16 cellular contexts compared by ENCODE assay signal in the genomic region with DNA sequence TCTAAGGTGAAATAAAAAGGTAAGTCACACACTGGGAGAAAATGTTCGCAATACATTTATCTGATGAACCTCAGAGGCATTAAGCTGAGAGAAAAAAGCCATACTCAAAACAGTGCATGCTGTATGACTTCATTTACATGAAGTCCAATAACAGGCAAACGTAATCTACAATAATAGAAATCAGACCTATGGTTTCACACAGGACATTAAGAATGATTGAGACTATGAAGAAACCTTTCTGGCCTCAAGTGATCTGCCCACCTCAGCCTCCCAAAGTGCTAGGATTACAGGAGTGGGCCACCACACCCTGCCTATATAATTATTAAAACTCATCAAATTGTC. TPM values are rescaled to one million over a fixed set of nuclear protein-coding genes. Genes with fewer than 3 reads are reported as not detected.
DNase-seq lines count a peak whose midpoint lies in the region; ATAC-seq and TF ChIP-seq lines count a peak whose summit lies in the region.
"Had no signal": no experiment of that assay in that cellular context is flagged by ENCODE, and none has a peak within 500 bp of the region (broad histone marks: within the 10 kb centered on the region; RNA-seq: fewer than 3 reads in every experiment).

No MANE protein-coding gene starts in this region.

- no peak overlapping the region for H3K27ac Mint-ChIP-seq in GM23338
- peak overlapping the region; percentile 77 for H3K27ac Mint-ChIP-seq in stimulated activated memory B cell treated with anti-CD40 and anti-IgM and Interleukin-4, amounts not matched to agents 10 μg/mL and 1 μg/mL and 100 μg/mL, for 72 hours
- no peak overlapping the region for H3K27ac Mint-ChIP-seq in immature natural killer cell

- H3K79me2 ChIP-seq in GM23338 (replicated peaks; ENCODE audit: insufficient read depth) (peaks cover 82% of the 10 kb centered on the region), OCI-LY3 (ENCODE audit: low read length) (peaks cover 27% of the 10 kb centered on the region)

- H3K4me2 ChIP-seq in GM23338 = no peak overlapping the region
- H3K4me2 ChIP-seq in OCI-LY3 (ENCODE audit: low read length) = peak overlapping the region; percentile 61

- DNase-seq in GM12865 (ENCODE audit: low read depth) (peak; percentile 23), GM23338 (ENCODE audit: low spot score) (no peak), dermis blood vessel endothelial cell (no peak), glomerular visceral epithelial cell (ENCODE audit: extremely low spot score) (no peak), immature natural killer cell (no peak)
- DNase-seq: GOT3, NCI-H1417, NCI-H1930, NCI-H446, NCI-H69, RPMI8226, T-helper 2 cell had no signal

- H3K36me3 Mint-ChIP-seq in GM23338 (ENCODE audit: low read depth) (no peaks in the 10 kb centered on the region), immature natural killer cell (peaks cover 0 to 2% (median 0%) of the 10 kb centered on the region in 3 donors)
- peaks cover 2% of the 10 kb centered on the region for H3K36me3 Mint-ChIP-seq in stimulated activated memory B cell treated with anti-CD40 and anti-IgM and Interleukin-4, amounts not matched to agents 10 μg/mL and 1 μg/mL and 100 μg/mL, for 72 hours

- H3K4me1 Mint-ChIP-seq in GM23338 (peaks cover 3% of the 10 kb centered on the region; the same call in 1 of the 3 replicates), immature natural killer cell (peaks cover 20 to 45% of the 10 kb centered on the region in 2 donors)
- H3K4me1 Mint-ChIP-seq in stimulated activated memory B cell treated with anti-CD40 and anti-IgM and Interleukin-4, amounts not matched to agents 10 μg/mL and 1 μg/mL and 100 μg/mL, for 72 hours = peaks cover 37% of the 10 kb centered on the region

- H3K36me3 ChIP-seq in GM23338 (ENCODE audit: insufficient read depth) (no peaks in the 10 kb centered on the region), OCI-LY3 (replicated peaks; ENCODE audit: low read depth, low read length) (no peaks in the 10 kb centered on the region)

- H3K27me3 ChIP-seq in GM23338 (ENCODE audit: insufficient read depth) (no peaks in the 10 kb centered on the region), OCI-LY3 (ENCODE audit: low read depth, low read length) (no peaks in the 10 kb centered on the region)

- no peaks in the 10 kb centered on the region for H3K4me1 ChIP-seq in GM23338 (ENCODE audit: insufficient read depth)
- peaks cover 18% of the 10 kb centered on the region for H3K4me1 ChIP-seq in OCI-LY3 (ENCODE audit: low read length)

- TF ChIP-seq CTCF in GM12865 (IDR thresholded peaks at IDR 0.05; ENCODE audit: insufficient read depth, low read depth, low read length, missing control alignments) (no peak), GM23338 (conservative IDR thresholded peaks at IDR 0.05; ENCODE audit: low read depth in 2 of 2) (no peak), OCI-LY3 (IDR thresholded peaks at IDR 0.05; ENCODE audit: low read depth, low read length) (no peak)

- no peaks in the 10 kb centered on the region for H3F3A ChIP-seq in GM23338 (replicated peaks; ENCODE audit: low read depth)

- H3K9me3 ChIP-seq in OCI-LY3 (ENCODE audit: insufficient read depth, low read length) = no peaks in the 10 kb centered on the region

- ATAC-seq in GM23338 (no peak), HG03025 (IDR thresholded peaks at IDR 0.05; ENCODE audit: low FRiP score, unreplicated experiment) (no peak)
- no peak for ATAC-seq in stimulated activated memory B cell treated with anti-CD40 and anti-IgM and Interleukin-4, amounts not matched to agents 10 μg/mL and 1 μg/mL and 100 μg/mL, for 72 hours

- H3K27me3 Mint-ChIP-seq in GM23338 (ENCODE audit: insufficient read depth, low read depth, poor library complexity) = peaks cover 4% of the 10 kb centered on the region
- H3K27me3 Mint-ChIP-seq in stimulated activated memory B cell treated with anti-CD40 and anti-IgM and Interleukin-4, amounts not matched to agents 10 μg/mL and 1 μg/mL and 100 μg/mL, for 72 hours = no peaks in the 10 kb centered on the region
- H3K27me3 Mint-ChIP-seq in immature natural killer cell (ENCODE audit: low read depth in 3 of 3) = peaks cover 0 to 1% (median 0%) of the 10 kb centered on the region in 3 donors

- H3K27ac ChIP-seq in GM23338 (ENCODE audit: low read depth) (0 out of 2 replicates have a peak overlapping the region, but pooled peaks have one; percentile 41), OCI-LY3 (ENCODE audit: low read length) (no peak overlapping the region)
- H3K27ac ChIP-seq: HL-60 had no signal

- no peak overlapping the region for H3K4me3 ChIP-seq in GM12865 (ENCODE audit: low read depth, low read length)
- H3K4me3 ChIP-seq in GM23338 = no peak overlapping the region
- H3K4me3 ChIP-seq in OCI-LY3 (ENCODE audit: low read length) = no peak overlapping the region

- H3K9me2 ChIP-seq in GM23338 (ENCODE audit: insufficient read depth) = no peaks in the 10 kb centered on the region

- H3K4me3 Mint-ChIP-seq in GM23338 (no peak overlapping the region), immature natural killer cell (no peak overlapping the region)
- no peak overlapping the region for H3K4me3 Mint-ChIP-seq in stimulated activated memory B cell treated with anti-CD40 and anti-IgM and Interleukin-4, amounts not matched to agents 10 μg/mL and 1 μg/mL and 100 μg/mL, for 72 hours

- no peaks in the 10 kb centered on the region for H3K9me3 Mint-ChIP-seq in GM23338
- no peaks in the 10 kb centered on the region for H3K9me3 Mint-ChIP-seq in stimulated activated memory B cell treated with anti-CD40 and anti-IgM and Interleukin-4, amounts not matched to agents 10 μg/mL and 1 μg/mL and 100 μg/mL, for 72 hours
- peaks cover 0 to 2% (median 0%) of the 10 kb centered on the region in 6 donors for H3K9me3 Mint-ChIP-seq in immature natural killer cell

- H2AFZ ChIP-seq in GM23338 (no peak overlapping the region), OCI-LY3 (ENCODE audit: low read depth, low read length) (no peak overlapping the region)

- no peak overlapping the region for H3K9ac ChIP-seq in OCI-LY3 (ENCODE audit: low read length)

- H4K20me1 ChIP-seq in GM23338 (replicated peaks; ENCODE audit: insufficient read depth) (peaks cover 6% of the 10 kb centered on the region), OCI-LY3 (ENCODE audit: insufficient read depth, low read length) (peaks cover 9% of the 10 kb centered on the region; the same call in 1 of the 2 replicates)

TF ChIP-seq in GM23338, 12 proteins besides CTCF, POLR2A, EP300 and RAD21 (continues in another document):
- TF ChIP-seq STAT1 (IDR thresholded peaks at IDR 0.05; ENCODE audit: unreplicated experiment) (no peak), JUNB (IDR thresholded peaks at IDR 0.05; ENCODE audit: unreplicated experiment) (no peak)

RNA-seq across cellular contexts. Expression of a gene that starts 42.3 kb away (rescaled TPM):
- 53.2 and 54.2 TPM in 2 replicates for total RNA-seq in GM23338 (2014; rRNA removed; shearing (Covaris generic))
- polyA plus RNA-seq in GM23338 (2016; fragmentation: Nextera tagmentation; extraction: Ambion mirVana) (19.8 and 24.1 TPM in 2 replicates), immature natural killer cell (10 to 100 TPM; 31.1 to 49.8 (median 44.0) TPM)
- 56.5 and 70.6 TPM in 2 replicates for total RNA-seq in dermis blood vessel endothelial cell

RNA-seq across cellular contexts. Expression of a gene that starts 52.3 kb away (rescaled TPM):
- not detected in 2 replicates for total RNA-seq in GM23338 (2014; rRNA removed; shearing (Covaris generic))
- not detected in 2 replicates for polyA plus RNA-seq in GM23338 (2016; fragmentation: Nextera tagmentation; extraction: Ambion mirVana)
- 10.0 and 18.5 TPM in 2 replicates for total RNA-seq in dermis blood vessel endothelial cell
- 10 to 100 TPM; 12.7 to 22.8 (median 18.2) TPM for polyA plus RNA-seq in immature natural killer cell

Comparison
In these comparisons a context has a peak if more than half of its experiments do, and no peak if none do; other contexts are left out.
1. RNA of a gene that starts 52.3 kb away (total RNA-seq): 10.0 to 18.5 TPM in dermis blood vessel endothelial cell; not detected in GM23338; every median in the first group is over 10 times any median in the second.